Comparison of ENCODE assay signal across 10 cellular contexts in genomic region chr14:35855886-35856481, GRCh38. TPM values are rescaled to one million over a fixed set of nuclear protein-coding genes. Genes with fewer than 3 reads are reported as not detected.
A peak's percentile ranks its signal among the peaks of the same experiment; 100 is the strongest.
DNase-seq lines count a peak whose midpoint lies in the region; ATAC-seq, FAIRE-seq and TF ChIP-seq lines count a peak whose summit lies in the region.
"Had no signal": no experiment of that assay in that cellular context is flagged by ENCODE, and none has a peak within 500 bp of the region (broad histone marks: within the 10 kb centered on the region; RNA-seq: fewer than 3 reads in every experiment).

No MANE protein-coding gene starts in this region.

- BruUV-seq in MCF 10A (replicated peaks; lab: Mats Ljungman, UMichigan), result no TSS peak

- no peak overlapping the region for H3K4me3 Mint-ChIP-seq in MCF 10A (ENCODE audit: unreplicated experiment)

- TF ChIP-seq CTCF in D721Med (IDR thresholded peaks at IDR 0.05; ENCODE audit: insufficient read depth, missing control alignments), result no peak
- TF ChIP-seq CTCF in MCF 10A (IDR thresholded peaks at IDR 0.05; ENCODE audit: unreplicated experiment), result no peak
- TF ChIP-seq CTCF in ovary (IDR thresholded peaks at IDR 0.05), result no peak

- POLR2A ChIA-PET in MCF 10A (lab: Yijun Ruan, JAX), result interaction anchor here (0.8 kb wide), 1 partner anchor 21 kb away, joined by 3 read pairs; no protein-coding TSS in a partner anchor

- no peaks in the 10 kb centered on the region for H3K36me3 ChIP-seq in ovary

- no peak overlapping the region for H3K27ac Mint-ChIP-seq in MCF 10A (ENCODE audit: low read depth, unreplicated experiment)

- CTCF ChIA-PET in MCF 10A (lab: Yijun Ruan, JAX), result interaction anchor here (0.5 kb wide), 1 partner anchor 1009 kb away, joined by 4 read pairs; no protein-coding TSS in a partner anchor

- ATAC-seq in GM19351 (IDR thresholded peaks at IDR 0.05; ENCODE audit: unreplicated experiment) (peak; percentile 97), HG03095 (IDR thresholded peaks at IDR 0.05; ENCODE audit: unreplicated experiment) (peak; percentile 95)

- no peak for DNase-seq in D721Med (ENCODE audit: insufficient read length, low spot score)
- DNase-seq in NOMO-1 treated with DMSO at 0.1 percent for 48 hours (lab: John Stamatoyannopoulos, UW; ENCODE audit: unreplicated experiment), result peak; percentile 52
- DNase-seq in SKM-1 (lab: John Stamatoyannopoulos, UW; ENCODE audit: unreplicated experiment), result no peak
- DNase-seq in middle frontal gyrus (ENCODE audit: extremely low spot score, low spot score), result no peak
- DNase-seq in MCF 10A (ENCODE audit: unreplicated experiment), result no peak
- no peak for DNase-seq in ovary
- DNase-seq: activated T-cell treated with anti-CD3 and anti-CD28 coated beads, Interleukin-2, amount 50 U/mL, for 1 hour; foreskin melanocyte had no signal

- intact Hi-C loops in MCF 10A (cut with micrococcal nuclease) (no loop called here), ovary (cut with DNase I) (no loop called here)

- peaks cover 12% of the 10 kb centered on the region for H3K9me3 Mint-ChIP-seq in MCF 10A (ENCODE audit: unreplicated experiment)

- TF ChIP-seq POLR2A in ovary (IDR thresholded peaks at IDR 0.05), result no peak

- no peaks in the 10 kb centered on the region for H3K27me3 ChIP-seq in ovary

- WGBS in ovary, 3 donors, result 79 to 85% (median 84%) methylated on average over 6 of the region's 6 CpGs

- H3K36me3 Mint-ChIP-seq in MCF 10A (ENCODE audit: insufficient read depth, unreplicated experiment), result peaks cover 29% of the 10 kb centered on the region

- no peak overlapping the region for H3K4me3 ChIP-seq in ovary

- FAIRE-seq in D721Med (lab: Jason Lieb, UNC), result peak; percentile 91

- H3K4me1 ChIP-seq in ovary (ENCODE audit: insufficient read depth), result no peaks in the 10 kb centered on the region

- H3K9me3 ChIP-seq in ovary, result no peaks in the 10 kb centered on the region

- H3K4me1 Mint-ChIP-seq in MCF 10A (ENCODE audit: insufficient read depth, unreplicated experiment), result peaks cover 16% of the 10 kb centered on the region

- TF ChIP-seq EP300 in ovary (IDR thresholded peaks at IDR 0.05), result no peak

- no peak overlapping the region for H3K27ac ChIP-seq in ovary

- no peaks in the 10 kb centered on the region for H3K27me3 Mint-ChIP-seq in MCF 10A (ENCODE audit: insufficient read depth, unreplicated experiment)

RNA-seq across cellular contexts. Expression of gene BRMS1L, which starts 29.8 kb away (rescaled TPM):
- total RNA-seq in MCF 10A (2022) (7.8 and 10.8 TPM in 2 replicates), ovary (10 to 100 TPM in 3 of 7 donors, 1 to 10 TPM in 4; 4.0 to 10.6 (median 9.8) TPM)
- 10 to 100 TPM in 1 of 2 donors, 1 to 10 TPM in 1; 7.2 to 13.3 TPM for polyA plus RNA-seq in ovary

RNA-seq across cellular contexts. Expression of gene RALGAPA1, which starts 46.9 kb away (rescaled TPM):
- 46.9 and 52.3 TPM in 2 replicates for total RNA-seq in MCF 10A (2022)
- 10 to 100 TPM; 66.4 to 99.5 (median 80.1) TPM for total RNA-seq in ovary
- 10 to 100 TPM; 18.0 to 33.4 TPM for polyA plus RNA-seq in ovary
